ENCODE assay signal across 11 cellular contexts in genomic region chr5:169670769-169671525, GRCh38. TPM values are rescaled to one million over a fixed set of nuclear protein-coding genes. Genes with fewer than 3 reads are reported as not detected.
DNase-seq lines count a peak whose midpoint lies in the region; ATAC-seq, FAIRE-seq and TF ChIP-seq lines count a peak whose summit lies in the region.
"Had no signal": no experiment of that assay in that cellular context is flagged by ENCODE, and none has a peak within 500 bp of the region (broad histone marks: within the 10 kb centered on the region; RNA-seq: fewer than 3 reads in every experiment).

No MANE protein-coding gene starts in this region.

- BruUV-seq in GM12878 (replicated peaks; lab: Mats Ljungman, UMichigan) (no TSS peak), MCF 10A (replicated peaks; lab: Mats Ljungman, UMichigan) (no TSS peak)

- ATAC-seq in GM18520 (IDR thresholded peaks at IDR 0.05; ENCODE audit: unreplicated experiment) (peak; percentile 95), GM21360 (IDR thresholded peaks at IDR 0.05; ENCODE audit: unreplicated experiment) (peak; percentile 97), HG03066 (IDR thresholded peaks at IDR 0.05; ENCODE audit: low read depth, unreplicated experiment) (peak; percentile 97), GM12878 (peak; percentile 98), Right ventricle myocardium superior (ENCODE audit: poor library complexity) (no peak)
- ATAC-seq: esophagus mucosa, right cardiac atrium had no signal

- H3K4me3 ChIP-seq in GM12878 (peak overlapping the region; percentile 42; the same call in 1 of the 2 replicates), kidney (ENCODE audit: low read length in 2 of 2) (no peak overlapping the region)

- WGBS in GM12878 (ENCODE audit: insufficient coverage, insufficient replicate concordance, low lambda C conversion rate, missing lambda C conversion rate), result 3% methylated on average over 6 of the region's 6 CpGs

- H3K9me3 Mint-ChIP-seq in MCF 10A (ENCODE audit: unreplicated experiment), result no peaks in the 10 kb centered on the region

- TF ChIP-seq CTCF in GM12878 (IDR thresholded peaks at IDR 0.05 in 2 of 3, conservative IDR thresholded peaks at IDR 0.05 in 1 of 3; ENCODE audit: control insufficient read depth in 2 of 3, extremely low read depth in 1 of 3, insufficient read depth in 1 of 3, low read depth in 3 of 3, low read length in 3 of 3) (no peak), kidney (IDR thresholded peaks at IDR 0.05; ENCODE audit: borderline replicate concordance, extremely low read depth, insufficient read depth) (no peak), MCF 10A (IDR thresholded peaks at IDR 0.05; ENCODE audit: unreplicated experiment) (no peak)

- no peak for TF ChIP-seq POLR2A in GM12878 (IDR thresholded peaks at IDR 0.05; ENCODE audit: low read depth, low read length)

- peak overlapping the region; percentile 58 for H3K4me2 ChIP-seq in GM12878 (ENCODE audit: control insufficient read depth, insufficient read depth)

- peak; percentile 67 to 69; a peak in 3 of 4 replicates for TF ChIP-seq EP300 in GM12878 (IDR thresholded peaks at IDR 0.05; ENCODE audit: borderline replicate concordance in 1 of 2, control insufficient read depth in 1 of 2, low read depth in 2 of 2, low read length in 2 of 2)

- CTCF ChIA-PET in GM12878 (lab: Yijun Ruan, JAX), result interaction anchor here (0.9 to 3.3 kb wide), 21 partner anchors 11 to 310 kb away, joined by 3 to 25 read pairs (median 5); partner anchors contain the start of genes DOCK2, INSYN2B and SPDL1
- CTCF ChIA-PET in MCF 10A (lab: Yijun Ruan, JAX), result interaction anchor here (0.6 to 0.9 kb wide), 5 partner anchors 25 to 1461 kb away, joined by 3 to 4 read pairs (median 3); partner anchors contain the start of gene INSYN2B

- H3K79me2 ChIP-seq in GM12878 (ENCODE audit: control insufficient read depth, insufficient read depth, low read length), result peaks cover 45% of the 10 kb centered on the region

- H3K36me3 ChIP-seq in GM12878 (ENCODE audit: control insufficient read depth in 2 of 2, insufficient read depth in 2 of 2, low read length in 1 of 2) (peaks cover 17 to 30% of the 10 kb centered on the region in 2 experiments), kidney (ENCODE audit: control insufficient read depth in 1 of 2, insufficient read depth in 2 of 2, low read length in 2 of 2) (no peaks in the 10 kb centered on the region)

- H3K4me1 ChIP-seq in GM12878 (ENCODE audit: control insufficient read depth, insufficient read depth, low read length) (peaks cover 33% of the 10 kb centered on the region), kidney (ENCODE audit: control insufficient read depth in 1 of 2, insufficient read depth in 1 of 2, low read depth in 1 of 2, low read length in 2 of 2) (no peaks in the 10 kb centered on the region)

- POLR2A ChIA-PET in GM12878 (lab: Charles Lee) (interaction anchor here (0.7 to 3.5 kb wide), 15 partner anchors 10 to 135 kb away, joined by 3 to 24 read pairs (median 6); partner anchors contain the start of genes DOCK2 and SPDL1), MCF 10A (lab: Yijun Ruan, JAX) (no interaction called here)

- H4K20me1 ChIP-seq in GM12878 (ENCODE audit: control insufficient read depth, insufficient read depth), result no peaks in the 10 kb centered on the region; the same call in 1 of the 2 replicates

- RAD21 ChIA-PET in GM12878 (lab: Charles Lee; ENCODE audit: unreplicated experiment), result interaction anchor here (0.6 to 4.4 kb wide), 27 partner anchors 9 to 234 kb away, joined by 3 to 53 read pairs (median 6); partner anchors contain the start of genes DOCK2 and SPDL1

- H3K9me3 ChIP-seq in GM12878 (replicated peaks; ENCODE audit: control insufficient read depth, insufficient read depth, low read length) (no peaks in the 10 kb centered on the region), kidney (ENCODE audit: control insufficient read depth in 1 of 2, low read length in 2 of 2) (no peaks in the 10 kb centered on the region)

- H3K27ac Mint-ChIP-seq in MCF 10A (ENCODE audit: low read depth, unreplicated experiment), result no peak overlapping the region

- no peak overlapping the region; the same call in 1 of the 2 replicates for H2AFZ ChIP-seq in GM12878 (ENCODE audit: control insufficient read depth, low read depth, low read length)

- no peaks in the 10 kb centered on the region for H3K36me3 Mint-ChIP-seq in MCF 10A (ENCODE audit: insufficient read depth, unreplicated experiment)

- peak; percentile 20; the same call in 1 of the 2 replicates for TF ChIP-seq RAD21 in GM12878 (IDR thresholded peaks at IDR 0.05; ENCODE audit: insufficient read depth, low read depth, low read length)

- no peaks in the 10 kb centered on the region for H3K27me3 ChIP-seq in GM12878 (replicated peaks in 1 of 2; ENCODE audit: control insufficient read depth in 2 of 2, insufficient read depth in 2 of 2, low read length in 1 of 2)

- H3K27me3 Mint-ChIP-seq in MCF 10A (ENCODE audit: insufficient read depth, unreplicated experiment), result no peaks in the 10 kb centered on the region

- SMC1A ChIA-PET in GM12878 (lab: Charles Lee; ENCODE audit: uncharacterized antibody, unreplicated experiment), result interaction anchor here (0.7 to 4.5 kb wide), 40 partner anchors 8 to 310 kb away, joined by 3 to 74 read pairs (median 6); partner anchors contain the start of genes DOCK2, INSYN2B and SPDL1

- DNase-seq in GM12878 (ENCODE audit: low read depth, low spot score), result peak; percentile 80
- no peak for DNase-seq in Right ventricle myocardium superior
- no peak for DNase-seq in kidney
- DNase-seq in MCF 10A (ENCODE audit: unreplicated experiment), result no peak
- DNase-seq in KBM-7, result no peak
- DNase-seq: right cardiac atrium had no signal

- FAIRE-seq in GM12878 (lab: Jason Lieb, UNC) (peak; percentile 92), kidney (lab: Jason Lieb, UNC) (no peak)
- FAIRE-seq: astrocyte had no signal

- H3K4me3 Mint-ChIP-seq in MCF 10A (ENCODE audit: unreplicated experiment), result no peak overlapping the region

- intact Hi-C loops in GM12878 (cut with micrococcal nuclease; ENCODE audit: unreplicated experiment) (loop anchor here (1.0 to 5.0 kb wide), 4 partner anchors 14 to 88 kb away; partner anchors contain the start of genes DOCK2 and SPDL1), Right ventricle myocardium superior (cut with DNase I) (no loop called here), kidney (cut with DNase I) (no loop called here), MCF 10A (cut with micrococcal nuclease) (no loop called here)

- H3K4me1 Mint-ChIP-seq in MCF 10A (ENCODE audit: insufficient read depth, unreplicated experiment), result peaks cover 16% of the 10 kb centered on the region

- peak overlapping the region; percentile 55 for H3K9ac ChIP-seq in GM12878 (ENCODE audit: control insufficient read depth, insufficient read depth, low read length)
- H3K9ac ChIP-seq in kidney (ENCODE audit: low read length in 2 of 2), result no peak overlapping the region

- H3K27ac ChIP-seq in GM12878 (ENCODE audit: control insufficient read depth, insufficient read depth) (peak overlapping the region; percentile 95), kidney (ENCODE audit: low read depth in 2 of 2, low read length in 2 of 2) (no peak overlapping the region)

- in situ Hi-C loops in GM12878 (cut with MboI), result no loop called here
- in situ Hi-C loops in KBM-7 (cut with MboI; ENCODE audit: low pct_unique_long_range_greater_than_20kb, low sequenced_read_pairs), result no loop called here

TF ChIP-seq in GM12878, 131 proteins besides CTCF, POLR2A, EP300 and RAD21 (continues in another document):
- TF ChIP-seq PML (IDR thresholded peaks at IDR 0.05; ENCODE audit: low read length) (0 out of 2 replicates have a peak, but pooled peaks have one; percentile 7), RBBP5 (conservative IDR thresholded peaks at IDR 0.05) (no peak), JUNB (IDR thresholded peaks at IDR 0.05) (0 out of 2 replicates have a peak, but pooled peaks have one; percentile 36), NFIC (IDR thresholded peaks at IDR 0.05; ENCODE audit: low read depth, low read length) (peak; percentile 28), KLF5 (IDR thresholded peaks at IDR 0.05; ENCODE audit: partially characterized antibody) (peak; percentile 26), ESRRA (IDR thresholded peaks at IDR 0.05; ENCODE audit: low read length) (no peak), HDAC6 (IDR thresholded peaks at IDR 0.05; ENCODE audit: unreplicated experiment) (no peak), BMI1 (IDR thresholded peaks at IDR 0.05; ENCODE audit: borderline replicate concordance) (peak; percentile 61; the same call in 1 of the 2 replicates), SUZ12 (IDR thresholded peaks at IDR 0.05; ENCODE audit: unreplicated experiment) (no peak), TCF7 (IDR thresholded peaks at IDR 0.05; ENCODE audit: borderline replicate concordance) (no peak), YY1 (IDR thresholded peaks at IDR 0.05; ENCODE audit: low read depth, low read length) (peak; percentile 57; the same call in 1 of the 2 replicates)

RNA-seq across cellular contexts. Expression of gene DOCK2, which starts 33.9 kb away (rescaled TPM):
- 746 and 764 TPM in 2 replicates for total RNA-seq in GM12878 (2013; cell fraction: nucleolus; rRNA removed)
- total RNA-seq in GM12878 (2014; rRNA removed) (172 and 178 TPM in 2 replicates), GM12878 (2014; rRNA removed; fragmentation: Illumina TruSeq; extraction: Trizol) (125 and 126 TPM in 2 replicates), GM12878 (2021) (179 and 192 TPM in 2 replicates), Right ventricle myocardium superior (6.3 TPM), kidney (42.0 TPM), MCF 10A (2022) (0.39 and 0.42 TPM in 2 replicates)
- 75.8 TPM for polyA plus RNA-seq in GM12878 (2011; ENCODE audit: low read depth)
- polyA plus RNA-seq in GM12878 (2011; rRNA removed) (130 and 171 TPM in 2 replicates), GM12878 (2014; fragmentation: Illumina TruSeq; extraction: Trizol) (123 and 129 TPM in 2 replicates), GM12878 (2014; fragmentation: Nextera tagmentation; extraction: Ambion mirVana) (10 to 100 TPM; 34.2 to 41.6 TPM), GM12878 (2014; rRNA removed) (95.5 and 104 TPM in 2 replicates), GM12878 (2016; fragmentation: Nextera tagmentation; extraction: Ambion mirVana) (100 to 1,000 TPM; 109 to 114 TPM), kidney (ENCODE audit: insufficient read depth, low read depth, low replicate concordance) (1.0 TPM)
- 148 and 150 TPM in 2 replicates for polyA plus RNA-seq in GM12878 (2011; cell fraction: cytosol; rRNA removed)
- 183 and 219 TPM in 2 replicates for polyA plus RNA-seq in GM12878 (2011; cell fraction: nucleus; rRNA removed)
- polyA plus RNA-seq in GM12878 (2012), result 87.1 and 104 TPM in 2 replicates
- 381 and 449 TPM in 2 replicates for polyA minus RNA-seq in GM12878 (2011; rRNA and poly(A)+ RNA removed)
- 66.6 and 92.6 TPM in 2 replicates for polyA minus RNA-seq in GM12878 (2011; cell fraction: cytosol; rRNA and poly(A)+ RNA removed)
- polyA minus RNA-seq in GM12878 (2011; cell fraction: nucleus; rRNA and poly(A)+ RNA removed), result 411 and 600 TPM in 2 replicates
